ENCODE assay signal across 10 cellular contexts in the genomic region with DNA sequence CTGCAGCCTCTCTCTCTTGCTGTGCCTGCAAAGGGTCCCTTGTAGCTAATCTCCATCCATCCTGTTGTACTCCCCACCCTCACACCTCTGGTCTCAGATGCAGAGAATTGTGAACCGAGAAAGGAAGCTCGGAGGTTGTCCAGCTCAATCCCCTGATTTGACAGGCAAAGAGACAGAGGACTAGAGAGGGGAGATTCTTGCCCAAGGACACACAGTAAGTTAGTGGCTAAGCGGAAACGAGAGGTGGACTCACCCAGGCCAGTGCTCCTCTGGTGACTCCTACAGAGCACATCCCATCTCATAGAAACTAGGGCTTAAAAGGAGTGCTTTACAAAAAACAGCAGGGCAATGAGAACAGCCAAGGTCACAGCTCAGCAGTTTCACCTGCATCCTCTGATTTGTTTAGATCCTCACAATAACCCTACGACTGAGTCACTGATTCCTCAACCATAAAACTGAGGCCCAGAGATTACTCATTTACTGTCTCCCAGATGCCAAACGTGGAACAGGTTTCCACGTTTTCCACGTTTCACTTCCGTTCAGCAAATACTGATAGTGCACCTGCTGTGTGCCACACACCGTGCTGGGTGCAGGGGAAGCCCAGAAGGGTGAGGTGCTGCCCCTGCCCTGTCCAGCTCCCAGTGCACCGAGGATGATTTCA. TPM values are rescaled to one million over a fixed set of nuclear protein-coding genes. Genes with fewer than 3 reads are reported as not detected.
DNase-seq lines count a peak whose midpoint lies in the region; ATAC-seq, FAIRE-seq and TF ChIP-seq lines count a peak whose summit lies in the region.
"Had no signal": no experiment of that assay in that cellular context is flagged by ENCODE, and none has a peak within 500 bp of the region (broad histone marks: within the 10 kb centered on the region; RNA-seq: fewer than 3 reads in every experiment).

No MANE protein-coding gene starts in this region.

- H3K36me3 ChIP-seq in esophagus (ENCODE audit: control insufficient read depth in 2 of 2, insufficient read depth in 2 of 2, low read length in 1 of 2), result peaks cover 0 to 13% of the 10 kb centered on the region in 2 donors

- no peaks in the 10 kb centered on the region for H3K9me3 ChIP-seq in esophagus (ENCODE audit: control insufficient read depth in 2 of 2, insufficient read depth in 1 of 2, low read depth in 1 of 2, low read length in 1 of 2)
- H3K9me3 ChIP-seq: upper lobe of left lung had no signal

- no peak for TF ChIP-seq POLR2A in GM12892 (IDR thresholded peaks at IDR 0.05; ENCODE audit: low read depth, low read length)

- 61 to 66% methylated on average over 11 of the region's 11 CpGs for WGBS in esophagus, 2 donors

- H3K4me3 ChIP-seq in esophagus (ENCODE audit: low read depth in 1 of 2, low read length in 2 of 2), result no peak overlapping the region
- H3K4me3 ChIP-seq: upper lobe of left lung had no signal

- H3K27ac ChIP-seq in esophagus (ENCODE audit: low read depth in 2 of 2, low read length in 1 of 2), result peak overlapping the region; percentile 70 to 91
- H3K27ac ChIP-seq: upper lobe of left lung had no signal

- ATAC-seq in GM21526 (IDR thresholded peaks at IDR 0.05; ENCODE audit: low FRiP score, unreplicated experiment) (peak; percentile 52), HG03378 (IDR thresholded peaks at IDR 0.05; ENCODE audit: unreplicated experiment) (peak; percentile 73), GM18520 (IDR thresholded peaks at IDR 0.05; ENCODE audit: unreplicated experiment) (no peak)

- no peaks in the 10 kb centered on the region for H3K27me3 ChIP-seq in esophagus (ENCODE audit: control insufficient read depth in 1 of 2, insufficient read depth in 2 of 2, low read length in 2 of 2)
- H3K27me3 ChIP-seq: upper lobe of left lung had no signal

- peaks cover 6 to 32% of the 10 kb centered on the region in 2 donors for H3K4me1 ChIP-seq in esophagus (ENCODE audit: control insufficient read depth in 2 of 2, insufficient read depth in 2 of 2, low read length in 1 of 2)

- FAIRE-seq in GM12892 (lab: Jason Lieb, UNC) (peak; percentile 98), frontal cortex (lab: Jason Lieb, UNC) (no peak)

- DNase-seq in GM12892 (ENCODE audit: insufficient read length), result peak; percentile 43
- no peak for DNase-seq in middle frontal gyrus (ENCODE audit: extremely low spot score, low spot score)
- no peak for DNase-seq in HT-29 (ENCODE audit: low spot score)
- DNase-seq in frontal cortex (ENCODE audit: low spot score in 2 of 2), result no peak
- DNase-seq: amygdala, upper lobe of left lung had no signal

RNA-seq across cellular contexts. Expression of a gene that starts 22.1 kb away (rescaled TPM):
- polyA plus RNA-seq in GM12892 (2012; ENCODE audit: missing spikeins), result 1.5 TPM
- 10 to 100 TPM; 24.1 to 27.4 TPM for polyA plus RNA-seq in esophagus
- total RNA-seq in HT-29 (2014; rRNA removed; shearing (Covaris generic)), result not detected in 2 replicates
- total RNA-seq in frontal cortex, result 7.7 TPM

RNA-seq across cellular contexts. Expression of a gene that starts 38.7 kb away (rescaled TPM):
- 0.91 TPM for polyA plus RNA-seq in GM12892 (2012; ENCODE audit: missing spikeins)
- 100 to 1,000 TPM in 1 of 2 donors, 10 to 100 TPM in 1; 72.7 to 141 TPM for polyA plus RNA-seq in esophagus
- total RNA-seq in HT-29 (2014; rRNA removed; shearing (Covaris generic)), result not detected in 2 replicates
- 0.82 TPM for total RNA-seq in frontal cortex
